In the genomic region with DNA sequence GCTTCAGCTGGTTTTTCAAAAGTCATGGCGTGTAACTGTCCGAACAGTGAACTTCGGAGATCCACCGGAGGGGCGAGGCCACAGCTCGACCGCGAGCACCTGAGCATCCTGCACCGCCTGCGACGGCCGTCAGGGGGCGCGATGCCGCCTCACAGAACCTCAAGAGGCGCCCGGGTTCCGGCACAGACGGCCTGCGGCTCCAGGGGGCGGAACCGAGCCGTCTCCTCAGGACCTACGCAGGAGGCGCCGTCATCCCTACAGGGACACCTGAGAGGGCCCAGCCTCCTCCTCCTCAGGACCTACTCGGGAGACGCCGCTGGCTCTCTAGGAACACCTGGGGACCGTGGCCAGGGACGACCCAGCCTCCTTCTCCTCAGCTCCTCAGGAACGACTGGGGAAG, we compare ENCODE assay signal across 9 cellular contexts. TPM values are rescaled to one million over a fixed set of nuclear protein-coding genes. Genes with fewer than 3 reads are reported as not detected.
DNase-seq lines count a peak whose midpoint lies in the region; ATAC-seq and TF ChIP-seq lines count a peak whose summit lies in the region.
"Not testable (repeated sequence)": the region's sequence is repeated elsewhere in the genome, so short reads cannot be mapped to it uniquely, and the experiment has no call there.
"Had no signal": no experiment of that assay in that cellular context is flagged by ENCODE, and none has a peak within 500 bp of the region (broad histone marks: within the 10 kb centered on the region; RNA-seq: fewer than 3 reads in every experiment).

No MANE protein-coding gene starts in this region.

- not testable (repeated sequence) for H3K27me3 ChIP-seq in H7 (ENCODE audit: control insufficient read depth, insufficient read depth, low read length); Panc1 (ENCODE audit: control insufficient read depth, insufficient read depth, low read length); neutrophil

- not testable (repeated sequence) for H3K36me3 ChIP-seq in H7 (replicated peaks; ENCODE audit: control insufficient read depth, insufficient read depth, low read length); Panc1 (ENCODE audit: control insufficient read depth, insufficient read depth, low read length)
- peaks cover 18% of the 10 kb centered on the region for H3K36me3 ChIP-seq in neutrophil

- not testable (repeated sequence) for BruUV-seq in Panc1 (replicated peaks; lab: Mats Ljungman, UMichigan)

- intact Hi-C loops in Panc1 (cut with micrococcal nuclease; ENCODE audit: unreplicated experiment): not testable (repeated sequence)

- TF ChIP-seq CTCF in Panc1 (IDR thresholded peaks at IDR 0.05) (peak; percentile 34), neutrophil (IDR thresholded peaks at IDR 0.05) (peak; percentile 72)

- POLR2A ChIA-PET in Panc1 (lab: Charles Lee): not testable (repeated sequence)

- H3K27ac ChIP-seq in Panc1 (ENCODE audit: low read length): not testable (repeated sequence)
- H3K27ac ChIP-seq in neutrophil: peak overlapping the region; percentile 18

- H3K9me3 ChIP-seq in Panc1 (ENCODE audit: control insufficient read depth, insufficient read depth, low read depth, low read length); neutrophil: not testable (repeated sequence)

- CTCF ChIA-PET in Panc1 (lab: Charles Lee): not testable (repeated sequence)

- peak; percentile 86 for ATAC-seq in Panc1

- in situ Hi-C loops in Panc1 (cut with HindIII; ENCODE audit: low pct_unique_long_range_greater_than_20kb, low sequenced_read_pairs): not testable (repeated sequence)

- H3K4me3 ChIP-seq in H7 (ENCODE audit: insufficient read depth, low read depth, low read length) (peak overlapping the region; percentile 3; the same call in 1 of the 2 replicates), neutrophil (ENCODE audit: low read depth in 1 of 2, low read length in 1 of 2) (peak overlapping the region; percentile 29 to 35)
- not testable (repeated sequence) for H3K4me3 ChIP-seq in Panc1 (ENCODE audit: low read depth in 2 of 2, low read length in 2 of 2)

- peak; percentile 67 for DNase-seq in CD1c-positive myeloid dendritic cell (ENCODE audit: extremely low spot score)
- DNase-seq in H7: peak; percentile 86
- DNase-seq in Panc1 (ENCODE audit: low read depth, low spot score): not testable (repeated sequence)
- peak; percentile 74 for DNase-seq in activated CD8-positive, alpha-beta memory T cell treated with anti-CD3 and anti-CD28 coated beads, Interleukin-2, amount 50 U/mL, for 48 hours
- DNase-seq in central memory CD4-positive, alpha-beta T cell: peak; percentile 67
- DNase-seq in iPS-NIHi7 (ENCODE audit: extremely low spot score): peak; percentile 28
- DNase-seq in stimulated activated CD8-positive, alpha-beta memory T cell treated with anti-CD3 and anti-CD28 coated beads, Interleukin-15, amount 100 ng/mL, for 4 hours (ENCODE audit: low read depth in 2 of 2): peak; percentile 19 to 44

- H3K4me1 ChIP-seq in Panc1 (ENCODE audit: control insufficient read depth, insufficient read depth, low read length): not testable (repeated sequence)
- peaks cover 18 to 27% of the 10 kb centered on the region in 2 experiments for H3K4me1 ChIP-seq in neutrophil (ENCODE audit: control insufficient read depth in 1 of 2, insufficient read depth in 1 of 2, low read depth in 1 of 2, low read length in 1 of 2)

RNA-seq across cellular contexts. Expression of a gene that starts 29.1 kb away (rescaled TPM):
- total RNA-seq in H7 (2014; rRNA removed; shearing (Covaris generic)): not detected in 2 replicates
- not detected for total RNA-seq in Panc1 (2021; ENCODE audit: unreplicated experiment)
- not detected for polyA plus RNA-seq in Panc1 (2012; ENCODE audit: insufficient read length)
- total RNA-seq: renal cortical epithelial cell had no signal
